Comparison of ENCODE assay signal across 20 cellular contexts in genomic region chr7:22698762-22699161, GRCh38. TPM values are rescaled to one million over a fixed set of nuclear protein-coding genes. Genes with fewer than 3 reads are reported as not detected.
A peak's percentile ranks its signal among the peaks of the same experiment; 100 is the strongest.
DNase-seq lines count a peak whose midpoint lies in the region; ATAC-seq and TF ChIP-seq lines count a peak whose summit lies in the region.
"Had no signal": no experiment of that assay in that cellular context is flagged by ENCODE, and none has a peak within 500 bp of the region (broad histone marks: within the 10 kb centered on the region; RNA-seq: fewer than 3 reads in every experiment).

No MANE protein-coding gene starts in this region.

- H3K9ac ChIP-seq in MM.1S (ENCODE audit: low read length), result no peak overlapping the region

- peaks cover under 1% of the 10 kb centered on the region for H3K9me3 Mint-ChIP-seq in activated CD4-positive, alpha-beta T cell treated with anti-CD3 and anti-CD28 coated beads for 36 hours (ENCODE audit: low read depth)
- peaks cover 3% of the 10 kb centered on the region for H3K9me3 Mint-ChIP-seq in activated T-helper 1 cell treated with anti-CD3 and anti-CD28 coated beads, Interleukin-12 subunit alpha, Interleukin-12 subunit beta, Interleukin-2, Interleukin-4 antibody, amounts not matched to agents 30 ng/mL and 10 ng/mL and 1 ng/mL, durations not matched to agents 14 hours and 24 hours and 36 hours
- H3K9me3 Mint-ChIP-seq in naive B cell, result peaks cover 0 to 9% (median 0%) of the 10 kb centered on the region in 7 donors
- H3K9me3 Mint-ChIP-seq in chondrocyte (ENCODE audit: low read depth), result no peaks in the 10 kb centered on the region

- intact Hi-C loops in activated CD4-positive, alpha-beta T cell treated with anti-CD3 and anti-CD28 coated beads for 36 hours (cut with DNase I, micrococcal nuclease), result loop anchor here (1.0 to 2.0 kb wide), 6 partner anchors 21 to 111 kb away; no protein-coding TSS in a partner anchor
- intact Hi-C loops in activated T-helper 1 cell treated with anti-CD3 and anti-CD28 coated beads, Interleukin-12 subunit alpha, Interleukin-12 subunit beta, Interleukin-2, Interleukin-4 antibody, amounts not matched to agents 30 ng/mL and 10 ng/mL and 1 ng/mL, durations not matched to agents 14 hours and 24 hours and 36 hours (cut with micrococcal nuclease), result loop anchor here (1.0 kb wide), 3 partner anchors 21 to 58 kb away; no protein-coding TSS in a partner anchor

- no peaks in the 10 kb centered on the region for H3K9me2 ChIP-seq in MM.1S (replicated peaks; ENCODE audit: insufficient read depth, low read length)

- CTCF ChIA-PET in activated CD4-positive, alpha-beta T cell treated with anti-CD3 and anti-CD28 coated beads for 36 hours (lab: Charles Lee), result interaction anchor here (0.6 to 1.9 kb wide), 6 partner anchors 11 to 138 kb away, joined by 3 to 6 read pairs (median 4); partner anchors contain the start of gene IL6

- DNase-seq in activated CD4-positive, alpha-beta T cell treated with anti-CD3 and anti-CD28 coated beads for 36 hours, result peak; percentile 37
- DNase-seq in activated CD4-positive, alpha-beta T cell treated with anti-CD3 and anti-CD28 coated beads, Interleukin-2, amount 50 U/mL, for 4 hours, result no peak
- DNase-seq in MM.1S (no peak), naive B cell (no peak), EL (no peak), chondrocyte (ENCODE audit: low spot score) (no peak)
- no peak for DNase-seq in activated T-helper 1 cell treated with anti-CD3 and anti-CD28 coated beads, Interleukin-12 subunit alpha, Interleukin-12 subunit beta, Interleukin-2, Interleukin-4 antibody, amounts not matched to agents 30 ng/mL and 10 ng/mL and 1 ng/mL, durations not matched to agents 14 hours and 24 hours and 36 hours (ENCODE audit: low spot score)
- no peak for DNase-seq in stimulated activated naive CD4-positive, alpha-beta T cell treated with Interleukin-2 at 50 U/mL for 16 hours (lab: John Stamatoyannopoulos, UW)
- DNase-seq: activated CD8-positive, alpha-beta memory T cell treated with anti-CD3 and anti-CD28 coated beads, Interleukin-2, amount 50 U/mL, for 4 hours; colonic mucosa; erythroblast; GDM1; glutamatergic neuron; NCI-H1436; NCI-H345; T1000 had no signal

- no peaks in the 10 kb centered on the region for H3K27me3 ChIP-seq in MM.1S (replicated peaks; ENCODE audit: insufficient read depth, low read length)
- H3K27me3 ChIP-seq: ascending aorta, colonic mucosa, suprapubic skin had no signal

- H3K27ac Mint-ChIP-seq in activated CD4-positive, alpha-beta T cell treated with anti-CD3 and anti-CD28 coated beads for 36 hours, result peak overlapping the region; percentile 86
- peak overlapping the region; percentile 79 for H3K27ac Mint-ChIP-seq in activated T-helper 1 cell treated with anti-CD3 and anti-CD28 coated beads, Interleukin-12 subunit alpha, Interleukin-12 subunit beta, Interleukin-2, Interleukin-4 antibody, amounts not matched to agents 30 ng/mL and 10 ng/mL and 1 ng/mL, durations not matched to agents 14 hours and 24 hours and 36 hours
- H3K27ac Mint-ChIP-seq in naive B cell (peak overlapping the region; percentile 93 to 100 (median 96)), chondrocyte (ENCODE audit: unreplicated experiment) (no peak overlapping the region)

- no peaks in the 10 kb centered on the region for H3K36me3 Mint-ChIP-seq in activated CD4-positive, alpha-beta T cell treated with anti-CD3 and anti-CD28 coated beads for 36 hours (ENCODE audit: low read depth)
- peaks cover 4% of the 10 kb centered on the region for H3K36me3 Mint-ChIP-seq in activated T-helper 1 cell treated with anti-CD3 and anti-CD28 coated beads, Interleukin-12 subunit alpha, Interleukin-12 subunit beta, Interleukin-2, Interleukin-4 antibody, amounts not matched to agents 30 ng/mL and 10 ng/mL and 1 ng/mL, durations not matched to agents 14 hours and 24 hours and 36 hours (ENCODE audit: low read depth)
- H3K36me3 Mint-ChIP-seq in naive B cell, result peaks cover 7 to 12% of the 10 kb centered on the region in 2 donors
- H3K36me3 Mint-ChIP-seq in chondrocyte (ENCODE audit: low read depth), result no peaks in the 10 kb centered on the region

- peaks cover 59% of the 10 kb centered on the region for H3K4me1 ChIP-seq in MM.1S (ENCODE audit: low read length)
- H3K4me1 ChIP-seq: ascending aorta, colonic mucosa had no signal

- peaks cover 11% of the 10 kb centered on the region; the same call in 1 of the 2 replicates for H3F3A ChIP-seq in MM.1S (ENCODE audit: insufficient read depth, low read length)

- H3K4me3 Mint-ChIP-seq in activated CD4-positive, alpha-beta T cell treated with anti-CD3 and anti-CD28 coated beads for 36 hours, result no peak overlapping the region
- H3K4me3 Mint-ChIP-seq in activated T-helper 1 cell treated with anti-CD3 and anti-CD28 coated beads, Interleukin-12 subunit alpha, Interleukin-12 subunit beta, Interleukin-2, Interleukin-4 antibody, amounts not matched to agents 30 ng/mL and 10 ng/mL and 1 ng/mL, durations not matched to agents 14 hours and 24 hours and 36 hours, result peak overlapping the region; percentile 57
- H3K4me3 Mint-ChIP-seq in naive B cell, result peak overlapping the region; percentile 5 to 83 (median 72)
- H3K4me3 Mint-ChIP-seq in chondrocyte (ENCODE audit: unreplicated experiment), result no peak overlapping the region

- POLR2A ChIA-PET in activated CD4-positive, alpha-beta T cell treated with anti-CD3 and anti-CD28 coated beads for 36 hours (lab: Charles Lee), result interaction anchor here (0.6 to 1.2 kb wide), 3 partner anchors 22 to 26 kb away, joined by 3 to 5 read pairs (median 3); no protein-coding TSS in a partner anchor

- peak overlapping the region; percentile 52; the same call in 1 of the 2 replicates for H3K4me2 ChIP-seq in MM.1S (ENCODE audit: low read depth, low read length)
- H3K4me2 ChIP-seq: smooth muscle cell had no signal

- no peaks in the 10 kb centered on the region for H3K79me2 ChIP-seq in MM.1S (ENCODE audit: low read length)

- ATAC-seq in activated CD4-positive, alpha-beta T cell treated with anti-CD3 and anti-CD28 coated beads for 36 hours, result peak; percentile 55
- ATAC-seq in naive B cell (ENCODE audit: low read depth in 2 of 2), result no peak

- TF ChIP-seq CTCF in MM.1S (IDR thresholded peaks at IDR 0.05; ENCODE audit: low read length) (no peak), chondrocyte (IDR thresholded peaks at IDR 0.05) (no peak)

- H4K20me1 ChIP-seq in MM.1S (ENCODE audit: insufficient read depth, low read length), result no peaks in the 10 kb centered on the region

- H3K27ac ChIP-seq in MM.1S (ENCODE audit: low read length), result no peak overlapping the region
- H3K27ac ChIP-seq: ascending aorta, colonic mucosa, suprapubic skin had no signal

- peaks cover 60% of the 10 kb centered on the region for H3K4me1 Mint-ChIP-seq in activated CD4-positive, alpha-beta T cell treated with anti-CD3 and anti-CD28 coated beads for 36 hours
- peaks cover 68% of the 10 kb centered on the region for H3K4me1 Mint-ChIP-seq in activated T-helper 1 cell treated with anti-CD3 and anti-CD28 coated beads, Interleukin-12 subunit alpha, Interleukin-12 subunit beta, Interleukin-2, Interleukin-4 antibody, amounts not matched to agents 30 ng/mL and 10 ng/mL and 1 ng/mL, durations not matched to agents 14 hours and 24 hours and 36 hours (ENCODE audit: low read depth)
- H3K4me1 Mint-ChIP-seq in naive B cell, result peaks cover 57 to 77% (median 64%) of the 10 kb centered on the region in 3 donors
- peaks cover 21% of the 10 kb centered on the region for H3K4me1 Mint-ChIP-seq in chondrocyte (ENCODE audit: low read depth)

- no peak overlapping the region for H3K4me3 ChIP-seq in MM.1S (ENCODE audit: low read length)
- H3K4me3 ChIP-seq: ascending aorta, colonic mucosa, smooth muscle cell, suprapubic skin had no signal

- H3K27me3 Mint-ChIP-seq in activated CD4-positive, alpha-beta T cell treated with anti-CD3 and anti-CD28 coated beads for 36 hours, result peaks cover 2% of the 10 kb centered on the region
- H3K27me3 Mint-ChIP-seq in activated T-helper 1 cell treated with anti-CD3 and anti-CD28 coated beads, Interleukin-12 subunit alpha, Interleukin-12 subunit beta, Interleukin-2, Interleukin-4 antibody, amounts not matched to agents 30 ng/mL and 10 ng/mL and 1 ng/mL, durations not matched to agents 14 hours and 24 hours and 36 hours (ENCODE audit: insufficient read depth), result peaks cover 1% of the 10 kb centered on the region
- H3K27me3 Mint-ChIP-seq in naive B cell, result no peaks in the 10 kb centered on the region
- no peaks in the 10 kb centered on the region for H3K27me3 Mint-ChIP-seq in chondrocyte (ENCODE audit: low read depth)

- no peak overlapping the region for H2AFZ ChIP-seq in MM.1S (ENCODE audit: low read length)

- no peaks in the 10 kb centered on the region for H3K9me3 ChIP-seq in MM.1S (replicated peaks; ENCODE audit: insufficient read depth, low read length)
- H3K9me3 ChIP-seq: ascending aorta, colonic mucosa, suprapubic skin had no signal

- no peaks in the 10 kb centered on the region for H3K36me3 ChIP-seq in MM.1S (replicated peaks; ENCODE audit: insufficient read depth, low read length)
- H3K36me3 ChIP-seq: ascending aorta, colonic mucosa, suprapubic skin had no signal

RNA-seq across cellular contexts. Expression of gene IL6, which starts 28.2 kb away (rescaled TPM):
- total RNA-seq in activated CD4-positive, alpha-beta T cell treated with anti-CD3 and anti-CD28 coated beads for 36 hours, result 1 to 10 TPM; 1.6 to 4.5 TPM
- total RNA-seq in activated T-helper 1 cell treated with anti-CD3 and anti-CD28 coated beads, Interleukin-12 subunit alpha, Interleukin-12 subunit beta, Interleukin-2, Interleukin-4 antibody, amounts not matched to agents 30 ng/mL and 10 ng/mL and 1 ng/mL, durations not matched to agents 14 hours and 24 hours and 36 hours, result 0.32 and 0.54 TPM in 2 replicates
- polyA plus RNA-seq in naive B cell (ENCODE audit: low read depth in 6 of 6), result 10 to 100 TPM in 3 of 6 donors, 1 to 10 TPM in 3; 6.1 to 35.9 (median 9.4) TPM
- 0.45 to 0.82 TPM in 2 of 3 replicates, not detected in the other for total RNA-seq in chondrocyte
- total RNA-seq: OCI-LY7 had no signal

Comparison
In these comparisons a context has a peak if more than half of its experiments do, and no peak if none do; other contexts are left out.
1. H3K4me3 Mint-ChIP-seq: peak in activated T-helper 1 cell treated with anti-CD3 and anti-CD28 coated beads, Interleukin-12 subunit alpha, Interleukin-12 subunit beta, Interleukin-2, Interleukin-4 antibody, amounts not matched to agents 30 ng/mL and 10 ng/mL and 1 ng/mL, durations not matched to agents 14 hours and 24 hours and 36 hours (single experiment) and naive B cell (8 of 8); none in activated CD4-positive, alpha-beta T cell treated with anti-CD3 and anti-CD28 coated beads for 36 hours (single experiment) and chondrocyte (single experiment).